ENCODE assay signal across 23 cellular contexts in the genomic region with DNA sequence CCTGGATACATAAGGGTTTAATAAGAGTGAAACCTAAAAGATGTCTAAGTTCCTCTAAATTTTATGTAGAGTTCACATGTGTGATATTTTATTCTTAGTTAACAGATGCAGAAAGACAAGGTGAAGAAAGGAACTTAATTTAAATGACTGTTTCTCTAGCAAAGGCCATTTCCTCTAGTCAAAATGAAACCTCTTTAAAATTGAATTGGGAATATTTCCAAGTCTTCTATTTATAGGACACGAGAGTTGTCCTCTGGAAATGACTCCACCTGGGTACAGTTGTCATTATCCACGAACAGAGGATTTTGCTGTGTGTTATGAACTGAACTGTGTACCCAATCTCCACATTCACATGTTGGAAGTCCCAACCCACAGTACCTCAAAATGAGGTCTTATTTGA.
"Had no signal": no experiment of that assay in that cellular context is flagged by ENCODE, and none has a peak within 500 bp of the region (broad histone marks: within the 10 kb centered on the region; RNA-seq: fewer than 3 reads in every experiment).

No MANE protein-coding gene starts in this region.

- FAIRE-seq: HTR-8/SVneo, K562 had no signal

- H3K27ac ChIP-seq: HL-60, KMS-11, PC-9, Peyer's patch, SJCRH30 had no signal

- ATAC-seq: K562, Right ventricle myocardium inferior, SK-N-SH treated with all-trans-retinoic acid at 6 μM for 48 hours, T-helper 17 cell had no signal

- H3K4me2 ChIP-seq: KMS-11, PC-9 had no signal

- H3K4me1 ChIP-seq: Peyer's patch had no signal

- H2AFZ ChIP-seq: PC-9 had no signal

- H3K36me3 ChIP-seq: Peyer's patch, SJCRH30 had no signal

- H3K27me3 ChIP-seq: Peyer's patch, SJCRH30 had no signal

- DNase-seq: Kasumi-1; MM.1S; NCI-H1105 treated with DMSO at 0.1 percent for 48 hours; NCI-H1436; NCI-H187; NCI-H2107; NCI-H524; NCI-H526 treated with DMSO at 0.1 percent for 48 hours; NCI-H748 treated with DMSO at 0.1 percent for 48 hours; NK-92 treated with Interleukin-12 subunit alpha and Interleukin-12 subunit beta, amount 100 ng/mL, for 24 hours; OCI-M1; PC-9; Peyer's patch; SHP77 treated with DMSO at 0.1 percent for 48 hours; SJCRH30; T-helper 1 cell; T-helper 17 cell had no signal

- H3K4me3 ChIP-seq: K562, PC-9, Peyer's patch, SJCRH30 had no signal

- H3K9me3 ChIP-seq: Peyer's patch, SJCRH30 had no signal

- H3K9ac ChIP-seq: KMS-11 had no signal
